ENCODE assay signal across 25 cellular contexts in genomic region chr2:159082119-159082518, GRCh38.
"Had no signal": no experiment of that assay in that cellular context is flagged by ENCODE, and none has a peak within 500 bp of the region (broad histone marks: within the 10 kb centered on the region; RNA-seq: fewer than 3 reads in every experiment).

No MANE protein-coding gene starts in this region.

- H3K27ac ChIP-seq: uterus had no signal

- H3K4me3 Mint-ChIP-seq: activated CD4-positive, alpha-beta memory T cell treated with anti-CD3 and anti-CD28 coated beads, Interleukin-2, amount 10 ng/mL, durations not matched to agents 7 days and 5 days; activated CD4-positive, alpha-beta T cell treated with anti-CD3 and anti-CD28 coated beads, Interleukin-2, amount 10 ng/mL, durations not matched to agents 24 days and 14 days; activated naive CD4-positive, alpha-beta T cell treated with anti-CD3 and anti-CD28 coated beads, Interleukin-2, amount 10 ng/mL, durations not matched to agents 7 days and 5 days; activated T-cell treated with anti-CD3 and anti-CD28 coated beads, Interleukin-2, amount 50 U/mL, for 72 hours; endodermal cell; stimulated activated naive B cell treated with anti-CD40 and anti-IgM and Interleukin-4, amounts not matched to agents 10 μg/mL and 1 μg/mL and 100 μg/mL, for 72 hours; T-helper 17 cell had no signal

- H3K27ac Mint-ChIP-seq: activated CD4-positive, alpha-beta memory T cell treated with anti-CD3 and anti-CD28 coated beads, Interleukin-2, amount 10 ng/mL, durations not matched to agents 7 days and 5 days; activated CD4-positive, alpha-beta T cell treated with anti-CD3 and anti-CD28 coated beads, Interleukin-2, amount 10 ng/mL, durations not matched to agents 24 days and 14 days; activated naive CD4-positive, alpha-beta T cell treated with anti-CD3 and anti-CD28 coated beads, Interleukin-2, amount 10 ng/mL, durations not matched to agents 7 days and 5 days; activated T-cell treated with anti-CD3 and anti-CD28 coated beads, Interleukin-2, amount 50 U/mL, for 72 hours; endodermal cell; stimulated activated naive B cell treated with anti-CD40 and anti-IgM and Interleukin-4, amounts not matched to agents 10 μg/mL and 1 μg/mL and 100 μg/mL, for 72 hours had no signal

- DNase-seq: activated CD4-positive, alpha-beta memory T cell treated with anti-CD3 and anti-CD28 coated beads, Interleukin-2, amount 10 ng/mL, durations not matched to agents 7 days and 5 days; activated CD4-positive, alpha-beta T cell treated with anti-CD3 and anti-CD28 coated beads, Interleukin-2, amount 10 ng/mL, durations not matched to agents 24 days and 14 days; activated effector memory CD4-positive, alpha-beta T cell treated with Interleukin-2 at 50 U/mL for 16 hours; activated naive CD4-positive, alpha-beta T cell treated with anti-CD3 and anti-CD28 coated beads, Interleukin-2, amount 10 ng/mL, durations not matched to agents 7 days and 5 days; activated T-cell treated with anti-CD3 and anti-CD28 coated beads, Interleukin-2, amount 50 U/mL, for 72 hours; amygdala; cerebellar nuclear complex; cortex of kidney; endodermal cell; hippocampal formation; kidney glomerular epithelial cell; mesenchymal stem cell; mucosa of descending colon; occipital lobe; posterior cingulate gyrus; sigmoid colon; stimulated activated CD4-positive, alpha-beta T cell treated with anti-CD3 and anti-CD28 coated beads, Interleukin-15, amount 100 ng/mL, for 24 hours; stimulated activated CD8-positive, alpha-beta memory T cell treated with anti-CD3 and anti-CD28 coated beads, Interleukin-4, amount 100 ng/mL, for 48 hours; stimulated activated naive B cell treated with anti-CD40 and anti-IgM and Interleukin-4, amounts not matched to agents 10 μg/mL and 1 μg/mL and 100 μg/mL, for 72 hours; T-helper 17 cell; trophoblast cell; uterus had no signal

- FAIRE-seq: bronchial epithelial cell had no signal

- H3K4me1 Mint-ChIP-seq: activated CD4-positive, alpha-beta T cell treated with anti-CD3 and anti-CD28 coated beads, Interleukin-2, amount 10 ng/mL, durations not matched to agents 24 days and 14 days had no signal

- H3K27me3 Mint-ChIP-seq: stimulated activated naive B cell treated with anti-CD40 and anti-IgM and Interleukin-4, amounts not matched to agents 10 μg/mL and 1 μg/mL and 100 μg/mL, for 72 hours; T-helper 17 cell had no signal

- ATAC-seq: activated CD4-positive, CD25-positive, alpha-beta regulatory T cell treated with anti-CD3 and anti-CD28 coated beads, Interleukin-2, amount 50 U/mL, for 24 hours; activated T-cell treated with anti-CD3 and anti-CD28 coated beads, Interleukin-2, amount 50 U/mL, for 72 hours; mucosa of descending colon; stimulated activated naive B cell treated with anti-CD40 and anti-IgM and Interleukin-4, amounts not matched to agents 10 μg/mL and 1 μg/mL and 100 μg/mL, for 72 hours; T-helper 17 cell had no signal

- H3K9me3 Mint-ChIP-seq: activated CD4-positive, alpha-beta memory T cell treated with anti-CD3 and anti-CD28 coated beads, Interleukin-2, amount 10 ng/mL, durations not matched to agents 7 days and 5 days; activated CD4-positive, alpha-beta T cell treated with anti-CD3 and anti-CD28 coated beads, Interleukin-2, amount 10 ng/mL, durations not matched to agents 24 days and 14 days; activated naive CD4-positive, alpha-beta T cell treated with anti-CD3 and anti-CD28 coated beads, Interleukin-2, amount 10 ng/mL, durations not matched to agents 7 days and 5 days; activated T-cell treated with anti-CD3 and anti-CD28 coated beads, Interleukin-2, amount 50 U/mL, for 72 hours; endodermal cell; stimulated activated naive B cell treated with anti-CD40 and anti-IgM and Interleukin-4, amounts not matched to agents 10 μg/mL and 1 μg/mL and 100 μg/mL, for 72 hours had no signal

- H3K27me3 ChIP-seq: sigmoid colon, uterus had no signal

- H3K36me3 Mint-ChIP-seq: activated naive CD4-positive, alpha-beta T cell treated with anti-CD3 and anti-CD28 coated beads, Interleukin-2, amount 10 ng/mL, durations not matched to agents 7 days and 5 days; stimulated activated naive B cell treated with anti-CD40 and anti-IgM and Interleukin-4, amounts not matched to agents 10 μg/mL and 1 μg/mL and 100 μg/mL, for 72 hours had no signal

- H3K36me3 ChIP-seq: sigmoid colon, uterus had no signal

- H3K4me3 ChIP-seq: mucosa of descending colon, sigmoid colon, smooth muscle cell, uterus had no signal

- H3K9me3 ChIP-seq: mucosa of descending colon, sigmoid colon, uterus had no signal

- H3K4me2 ChIP-seq: smooth muscle cell had no signal
